11 cellular contexts compared by ENCODE assay signal in genomic region chr12:89370850-89371249, GRCh38. TPM values are rescaled to one million over a fixed set of nuclear protein-coding genes. Genes with fewer than 3 reads are reported as not detected.
DNase-seq lines count a peak whose midpoint lies in the region; ATAC-seq and TF ChIP-seq lines count a peak whose summit lies in the region.
"Had no signal": no experiment of that assay in that cellular context is flagged by ENCODE, and none has a peak within 500 bp of the region (broad histone marks: within the 10 kb centered on the region; RNA-seq: fewer than 3 reads in every experiment).

No MANE protein-coding gene starts in this region.

- ATAC-seq in HG03025 (IDR thresholded peaks at IDR 0.05; ENCODE audit: low FRiP score, unreplicated experiment) (no peak), GM19035 (IDR thresholded peaks at IDR 0.05; ENCODE audit: unreplicated experiment) (no peak)
- ATAC-seq: naive thymus-derived CD8-positive, alpha-beta T cell had no signal

- no peak overlapping the region for H3K9ac ChIP-seq in mucosa of rectum (ENCODE audit: low read depth in 1 of 2, low read length in 2 of 2)

- H3K4me3 ChIP-seq in cardiac fibroblast (replicated peaks in 1 of 2; ENCODE audit: low read depth in 2 of 2, low read length in 2 of 2) (no peak overlapping the region), mucosa of rectum (ENCODE audit: low read length in 2 of 2) (no peak overlapping the region)
- H3K4me3 ChIP-seq: SJCRH30, tibial nerve had no signal

- TF ChIP-seq CTCF in cardiac fibroblast (IDR thresholded peaks at IDR 0.05; ENCODE audit: low read depth, low read length): no peak

- peaks cover 29 to 50% of the 10 kb centered on the region in 2 donors for H3K4me1 ChIP-seq in mucosa of rectum (ENCODE audit: control insufficient read depth in 2 of 2, insufficient read depth in 2 of 2, low read length in 2 of 2)

- H3K27ac ChIP-seq in mucosa of rectum (ENCODE audit: low read depth in 2 of 2, low read length in 2 of 2): peak overlapping the region; percentile 49 to 62
- H3K27ac ChIP-seq: SJCRH30 had no signal

- no peaks in the 10 kb centered on the region for H3K27me3 ChIP-seq in mucosa of rectum (ENCODE audit: control insufficient read depth in 2 of 2, insufficient read depth in 2 of 2, low read length in 2 of 2)
- H3K27me3 ChIP-seq: SJCRH30, tibial nerve had no signal

- no peaks in the 10 kb centered on the region for H3K36me3 ChIP-seq in mucosa of rectum (ENCODE audit: control insufficient read depth in 2 of 2, insufficient read depth in 2 of 2, low read length in 2 of 2)
- H3K36me3 ChIP-seq: SJCRH30, tibial nerve had no signal

- DNase-seq in DMS 273 treated with DMSO at 0.1 percent for 48 hours (lab: John Stamatoyannopoulos, UW): peak; percentile 30
- DNase-seq in M059J (ENCODE audit: low read depth): peak; percentile 91
- peak; percentile 78 to 90 for DNase-seq in cardiac fibroblast (ENCODE audit: low read depth in 2 of 2)
- DNase-seq in activated CD4-positive, alpha-beta T cell treated with anti-CD3 and anti-CD28 coated beads for 4 hours: no peak
- no peak for DNase-seq in HuH-7.5 (ENCODE audit: low spot score)
- DNase-seq: naive thymus-derived CD8-positive, alpha-beta T cell had no signal

- no peaks in the 10 kb centered on the region for H3K9me3 ChIP-seq in mucosa of rectum (ENCODE audit: control insufficient read depth in 2 of 2, low read length in 2 of 2)
- H3K9me3 ChIP-seq: SJCRH30, tibial nerve had no signal

RNA-seq across cellular contexts. Expression of gene DUSP6, which starts 18.5 kb away (rescaled TPM):
- total RNA-seq in M059J (2014; rRNA removed; shearing (Covaris generic)): 14.6 and 24.0 TPM in 2 replicates

Comparison
In these comparisons a context has a peak if more than half of its experiments do, and no peak if none do; other contexts are left out.
1. DNase-seq: peak in DMS 273 treated with DMSO at 0.1 percent for 48 hours (single experiment), M059J (single experiment) and cardiac fibroblast (2 of 2); none in activated CD4-positive, alpha-beta T cell treated with anti-CD3 and anti-CD28 coated beads for 4 hours (0 of 2) and HuH-7.5 (single experiment).